15 cellular contexts compared by ENCODE assay signal in the genomic region with DNA sequence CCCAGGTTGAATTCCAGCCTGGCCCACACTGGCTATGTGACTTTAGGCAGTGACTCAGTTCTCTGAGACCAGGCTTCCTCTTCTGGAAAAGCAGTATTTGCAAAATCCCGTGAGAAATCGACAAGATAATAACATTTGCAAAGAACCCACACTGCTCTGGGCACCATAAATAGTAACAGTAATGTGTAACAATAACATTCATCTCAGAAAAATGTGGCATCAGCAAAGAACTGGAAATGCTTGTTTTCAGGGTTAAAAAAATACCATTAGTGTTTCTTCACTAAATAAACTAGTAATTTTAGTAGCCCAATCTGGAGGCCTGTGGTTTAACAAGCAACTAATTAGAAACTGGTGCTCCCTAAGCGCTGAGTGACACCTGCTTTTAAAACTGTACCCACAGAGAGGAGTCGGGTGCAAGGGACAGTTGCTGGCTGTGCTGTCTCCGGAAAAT.
DNase-seq lines count a peak whose midpoint lies in the region; ATAC-seq lines count a peak whose summit lies in the region.
"Had no signal": no experiment of that assay in that cellular context is flagged by ENCODE, and none has a peak within 500 bp of the region (broad histone marks: within the 10 kb centered on the region; RNA-seq: fewer than 3 reads in every experiment).

No MANE protein-coding gene starts in this region.

- H3K27me3 Mint-ChIP-seq in stimulated activated naive B cell treated with anti-CD40 and anti-IgM and Interleukin-4, amounts not matched to agents 10 μg/mL and 1 μg/mL and 100 μg/mL, for 72 hours, result no peaks in the 10 kb centered on the region
- H3K27me3 Mint-ChIP-seq: effector memory CD8-positive, alpha-beta T cell had no signal

- no peak overlapping the region for H3K27ac Mint-ChIP-seq in stimulated activated naive B cell treated with anti-CD40 and anti-IgM and Interleukin-4, amounts not matched to agents 10 μg/mL and 1 μg/mL and 100 μg/mL, for 72 hours
- H3K27ac Mint-ChIP-seq: effector memory CD8-positive, alpha-beta T cell had no signal

- ATAC-seq in stimulated activated naive B cell treated with anti-CD40 and anti-IgM and Interleukin-4, amounts not matched to agents 10 μg/mL and 1 μg/mL and 100 μg/mL, for 72 hours (replicated peaks), result no peak
- ATAC-seq in HG02798 (IDR thresholded peaks at IDR 0.05; ENCODE audit: poor library complexity, unreplicated experiment) (no peak), HG03442 (IDR thresholded peaks at IDR 0.05; ENCODE audit: unreplicated experiment) (no peak)
- ATAC-seq: effector memory CD8-positive, alpha-beta T cell had no signal

- DNase-seq in AG08396 (ENCODE audit: low spot score), result peak; percentile 67
- peak; percentile 64 for DNase-seq in HS-5 (ENCODE audit: low read depth)
- DNase-seq in amniotic stem cell (lab: John Stamatoyannopoulos, UW), result peak; percentile 41
- DNase-seq in foreskin melanocyte, result peak; percentile 5
- no peak for DNase-seq in stimulated activated naive B cell treated with anti-CD40 and anti-IgM and Interleukin-4, amounts not matched to agents 10 μg/mL and 1 μg/mL and 100 μg/mL, for 72 hours
- no peak for DNase-seq in NCI-H2107 treated with DMSO at 0.1 percent for 48 hours (lab: John Stamatoyannopoulos, UW; ENCODE audit: unreplicated experiment)
- DNase-seq: activated CD8-positive, alpha-beta memory T cell treated with anti-CD3 and anti-CD28 coated beads, Interleukin-2, amount 50 U/mL, for 48 hours; adrenal gland; effector memory CD8-positive, alpha-beta T cell; GDM1; MV-4-11; NCI-H446 treated with DMSO at 0.1 percent for 48 hours; occipital lobe had no signal

- H3K4me1 Mint-ChIP-seq in stimulated activated naive B cell treated with anti-CD40 and anti-IgM and Interleukin-4, amounts not matched to agents 10 μg/mL and 1 μg/mL and 100 μg/mL, for 72 hours, result peaks cover 6 to 25% of the 10 kb centered on the region in 2 donors

- no peaks in the 10 kb centered on the region for H3K9me3 Mint-ChIP-seq in stimulated activated naive B cell treated with anti-CD40 and anti-IgM and Interleukin-4, amounts not matched to agents 10 μg/mL and 1 μg/mL and 100 μg/mL, for 72 hours
- H3K9me3 Mint-ChIP-seq: effector memory CD8-positive, alpha-beta T cell had no signal

- no peak overlapping the region for H3K4me3 Mint-ChIP-seq in stimulated activated naive B cell treated with anti-CD40 and anti-IgM and Interleukin-4, amounts not matched to agents 10 μg/mL and 1 μg/mL and 100 μg/mL, for 72 hours
- H3K4me3 Mint-ChIP-seq: effector memory CD8-positive, alpha-beta T cell had no signal

- H3K36me3 Mint-ChIP-seq in stimulated activated naive B cell treated with anti-CD40 and anti-IgM and Interleukin-4, amounts not matched to agents 10 μg/mL and 1 μg/mL and 100 μg/mL, for 72 hours, result no peaks in the 10 kb centered on the region

Comparison
In these comparisons a context has a peak if more than half of its experiments do, and no peak if none do; other contexts are left out.
1. DNase-seq: peak in AG08396 (single experiment), HS-5 (single experiment), amniotic stem cell (single experiment) and foreskin melanocyte (single experiment); none in stimulated activated naive B cell treated with anti-CD40 and anti-IgM and Interleukin-4, amounts not matched to agents 10 μg/mL and 1 μg/mL and 100 μg/mL, for 72 hours (single experiment) and NCI-H2107 treated with DMSO at 0.1 percent for 48 hours (single experiment).